ENCODE assay signal across 34 cellular contexts in genomic region chr3:194351080-194351672, GRCh38. TPM values are rescaled to one million over a fixed set of nuclear protein-coding genes. Genes with fewer than 3 reads are reported as not detected.
A peak's percentile ranks its signal among the peaks of the same experiment; 100 is the strongest.
DNase-seq lines count a peak whose midpoint lies in the region; ATAC-seq and TF ChIP-seq lines count a peak whose summit lies in the region.
"Had no signal": no experiment of that assay in that cellular context is flagged by ENCODE, and none has a peak within 500 bp of the region (broad histone marks: within the 10 kb centered on the region; RNA-seq: fewer than 3 reads in every experiment).

A gene with protein sequence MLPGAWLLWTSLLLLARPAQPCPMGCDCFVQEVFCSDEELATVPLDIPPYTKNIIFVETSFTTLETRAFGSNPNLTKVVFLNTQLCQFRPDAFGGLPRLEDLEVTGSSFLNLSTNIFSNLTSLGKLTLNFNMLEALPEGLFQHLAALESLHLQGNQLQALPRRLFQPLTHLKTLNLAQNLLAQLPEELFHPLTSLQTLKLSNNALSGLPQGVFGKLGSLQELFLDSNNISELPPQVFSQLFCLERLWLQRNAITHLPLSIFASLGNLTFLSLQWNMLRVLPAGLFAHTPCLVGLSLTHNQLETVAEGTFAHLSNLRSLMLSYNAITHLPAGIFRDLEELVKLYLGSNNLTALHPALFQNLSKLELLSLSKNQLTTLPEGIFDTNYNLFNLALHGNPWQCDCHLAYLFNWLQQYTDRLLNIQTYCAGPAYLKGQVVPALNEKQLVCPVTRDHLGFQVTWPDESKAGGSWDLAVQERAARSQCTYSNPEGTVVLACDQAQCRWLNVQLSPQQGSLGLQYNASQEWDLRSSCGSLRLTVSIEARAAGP (minus strand): TSS chr3:194351328. CDS start chr3:194342702, 8,626 bp downstream.

- no peak for TF ChIP-seq RAD21 in liver (IDR thresholded peaks at IDR 0.05)

- POLR2A ChIA-PET in WTC11 (lab: Charles Lee): no interaction called here
- POLR2A ChIA-PET in naive thymus-derived CD8-positive, alpha-beta T cell (lab: Charles Lee): no interaction called here

- CTCF ChIA-PET in WTC11 (lab: Charles Lee): interaction anchor here (0.7 to 2.9 kb wide), 8 partner anchors 9 to 163 kb away, joined by 3 to 18 read pairs (median 3); partner anchors contain the start of gene LRRC15

- H3K9me3 Mint-ChIP-seq in WTC11 (no peaks in the 10 kb centered on the region), endothelial cell (ENCODE audit: unreplicated experiment) (no peaks in the 10 kb centered on the region)
- no peaks in the 10 kb centered on the region for H3K9me3 Mint-ChIP-seq in naive thymus-derived CD8-positive, alpha-beta T cell
- H3K9me3 Mint-ChIP-seq: activated naive CD8-positive, alpha-beta T cell treated with anti-CD3 and anti-CD28 coated beads, Interleukin-2, amount 10 ng/mL, durations not matched to agents 7 days and 5 days; activated T-cell treated with anti-CD3 and anti-CD28 coated beads, Interleukin-2, amount 50 U/mL, for 4 hours; CD8-positive, alpha-beta T cell; neural crest cell; stimulated activated naive CD8-positive, alpha-beta T cell treated with anti-CD3 and anti-CD28 coated beads, Interleukin-15, amount 100 ng/mL, for 72 hours had no signal

- H3K27ac ChIP-seq in left ventricle myocardium inferior (replicated peaks) (no peak within 1 kb of the TSS), liver (ENCODE audit: low read depth in 1 of 2, low read length in 2 of 2) (peak within 1 kb of the TSS; percentile 95), WERI-Rb-1 (no peak within 1 kb of the TSS)
- H3K27ac ChIP-seq: heart right ventricle, thoracic aorta, uterus had no signal

- H3K36me3 ChIP-seq in left ventricle myocardium inferior (no peaks in the 10 kb centered on the region), liver (ENCODE audit: control insufficient read depth in 4 of 4, insufficient read depth in 3 of 4, low read depth in 1 of 4, low read length in 3 of 4) (peaks cover 0 to 2% (median 0%) of the 10 kb centered on the region in 4 donors), WERI-Rb-1 (no peaks in the 10 kb centered on the region)
- H3K36me3 ChIP-seq: heart right ventricle, thoracic aorta, uterus had no signal

- ATAC-seq in left cardiac atrium (no peak), WTC11 (no peak)
- no peak for ATAC-seq in naive thymus-derived CD8-positive, alpha-beta T cell
- ATAC-seq: activated CD8-positive, alpha-beta memory T cell treated with anti-CD3 and anti-CD28 coated beads, Interleukin-2, amount 10 ng/mL, durations not matched to agents 7 days and 5 days; CD8-positive, alpha-beta T cell had no signal

- TF ChIP-seq CTCF in left ventricle myocardium inferior (IDR thresholded peaks at IDR 0.05; ENCODE audit: borderline replicate concordance): no peak
- TF ChIP-seq CTCF in WTC11 (IDR thresholded peaks at IDR 0.05): no peak
- TF ChIP-seq CTCF in liver (IDR thresholded peaks at IDR 0.05; ENCODE audit: low read depth, low read length, missing input control): no peak
- TF ChIP-seq CTCF in endothelial cell (IDR thresholded peaks at IDR 0.05; ENCODE audit: unreplicated experiment): no peak
- TF ChIP-seq CTCF in WERI-Rb-1 (IDR thresholded peaks at IDR 0.05; ENCODE audit: low read depth, low read length): no peak

- H3K36me3 Mint-ChIP-seq in WTC11: no peaks in the 10 kb centered on the region
- no peaks in the 10 kb centered on the region for H3K36me3 Mint-ChIP-seq in endothelial cell (ENCODE audit: low read depth, unreplicated experiment)
- H3K36me3 Mint-ChIP-seq in naive thymus-derived CD8-positive, alpha-beta T cell: no peaks in the 10 kb centered on the region
- H3K36me3 Mint-ChIP-seq: activated CD8-positive, alpha-beta memory T cell treated with anti-CD3 and anti-CD28 coated beads, Interleukin-2, amount 10 ng/mL, durations not matched to agents 7 days and 5 days; activated naive CD8-positive, alpha-beta T cell treated with anti-CD3 and anti-CD28 coated beads, Interleukin-2, amount 10 ng/mL, durations not matched to agents 7 days and 5 days; CD8-positive, alpha-beta T cell had no signal

- H3K4me3 Mint-ChIP-seq in WTC11 (no peak within 1 kb of the TSS), endothelial cell (ENCODE audit: unreplicated experiment) (no peak within 1 kb of the TSS)
- peak within 1 kb of the TSS in 4 of 10 donors; percentile 16 to 47 (median 29) for H3K4me3 Mint-ChIP-seq in naive thymus-derived CD8-positive, alpha-beta T cell
- H3K4me3 Mint-ChIP-seq: activated CD8-positive, alpha-beta memory T cell treated with anti-CD3 and anti-CD28 coated beads, Interleukin-2, amount 10 ng/mL, durations not matched to agents 7 days and 5 days; activated naive CD8-positive, alpha-beta T cell treated with anti-CD3 and anti-CD28 coated beads, Interleukin-2, amount 10 ng/mL, durations not matched to agents 7 days and 5 days; activated T-cell treated with anti-CD3 and anti-CD28 coated beads, Interleukin-2, amount 50 U/mL, for 4 hours; CD8-positive, alpha-beta T cell; neural crest cell; stimulated activated naive CD8-positive, alpha-beta T cell treated with anti-CD3 and anti-CD28 coated beads, Interleukin-15, amount 100 ng/mL, for 72 hours had no signal

- 41% methylated on average over 24 of the region's 24 CpGs for WGBS in liver

- intact Hi-C loops in left ventricle myocardium inferior (cut with micrococcal nuclease) (no loop called here), left cardiac atrium (cut with DNase I) (no loop called here)

- no peaks in the 10 kb centered on the region for H3K4me1 ChIP-seq in left ventricle myocardium inferior
- H3K4me1 ChIP-seq in liver (ENCODE audit: control insufficient read depth in 4 of 4, insufficient read depth in 4 of 4, low read length in 3 of 4): peaks cover 0 to 14% (median 5%) of the 10 kb centered on the region in 4 donors
- H3K4me1 ChIP-seq: heart right ventricle, uterus had no signal

- H3K27ac Mint-ChIP-seq in WTC11 (peak within 1 kb of the TSS; percentile 84), endothelial cell (ENCODE audit: unreplicated experiment) (no peak within 1 kb of the TSS)
- peak within 1 kb of the TSS in 3 of 10 donors; percentile 28 to 83 (median 81) for H3K27ac Mint-ChIP-seq in naive thymus-derived CD8-positive, alpha-beta T cell
- H3K27ac Mint-ChIP-seq: activated CD8-positive, alpha-beta memory T cell treated with anti-CD3 and anti-CD28 coated beads, Interleukin-2, amount 10 ng/mL, durations not matched to agents 7 days and 5 days; activated naive CD8-positive, alpha-beta T cell treated with anti-CD3 and anti-CD28 coated beads, Interleukin-2, amount 10 ng/mL, durations not matched to agents 7 days and 5 days; CD8-positive, alpha-beta T cell had no signal

- H3K27me3 ChIP-seq in left ventricle myocardium inferior (ENCODE audit: low read depth): no peaks in the 10 kb centered on the region
- H3K27me3 ChIP-seq in liver (ENCODE audit: control insufficient read depth in 4 of 4, insufficient read depth in 4 of 4, low read length in 3 of 4): no peaks in the 10 kb centered on the region
- no peaks in the 10 kb centered on the region for H3K27me3 ChIP-seq in WERI-Rb-1 (ENCODE audit: insufficient read depth, low read depth, severe bottlenecking)
- H3K27me3 ChIP-seq: uterus had no signal

- H3K4me1 Mint-ChIP-seq in WTC11 (no peaks in the 10 kb centered on the region), endothelial cell (ENCODE audit: unreplicated experiment) (no peaks in the 10 kb centered on the region)
- peaks cover 3 to 6% (median 4%) of the 10 kb centered on the region in 4 donors for H3K4me1 Mint-ChIP-seq in naive thymus-derived CD8-positive, alpha-beta T cell
- H3K4me1 Mint-ChIP-seq: activated CD8-positive, alpha-beta memory T cell treated with anti-CD3 and anti-CD28 coated beads, Interleukin-2, amount 10 ng/mL, durations not matched to agents 7 days and 5 days; neural crest cell had no signal

- H3K9ac ChIP-seq in liver (ENCODE audit: low read depth in 1 of 2, low read length in 2 of 2): peak within 1 kb of the TSS; percentile 86 to 96

- H3K9me3 ChIP-seq in left ventricle myocardium inferior (replicated peaks) (no peaks in the 10 kb centered on the region), liver (ENCODE audit: control insufficient read depth in 4 of 4, low read length in 3 of 4) (no peaks in the 10 kb centered on the region), WERI-Rb-1 (ENCODE audit: severe bottlenecking) (no peaks in the 10 kb centered on the region)
- H3K9me3 ChIP-seq: heart right ventricle, thoracic aorta, uterus had no signal

- H3K4me3 ChIP-seq in left ventricle myocardium inferior (peak within 1 kb of the TSS; percentile 8), liver (ENCODE audit: low read depth in 1 of 3, low read length in 3 of 3) (peak within 1 kb of the TSS; percentile 83 to 89 (median 84)), WERI-Rb-1 (ENCODE audit: low read depth, low read length) (no peak within 1 kb of the TSS)
- H3K4me3 ChIP-seq: heart right ventricle, smooth muscle cell, thoracic aorta, uterus had no signal

- DNase-seq in left ventricle myocardium inferior (no peak), left cardiac atrium (no peak), WTC11 (ENCODE audit: low spot score) (no peak), endothelial cell (ENCODE audit: low spot score) (no peak), WERI-Rb-1 (no peak)
- no peak for DNase-seq in stimulated activated CD4-positive, alpha-beta T cell treated with anti-CD3 and anti-CD28 coated beads, Interleukin-4, amount 100 ng/mL, for 1 hour
- DNase-seq in naive thymus-derived CD8-positive, alpha-beta T cell: no peak
- DNase-seq: activated CD4-positive, alpha-beta T cell treated with anti-CD3 and anti-CD28 coated beads, Interleukin-2, amount 50 U/mL, for 1 hour; activated CD4-positive, CD25-positive, alpha-beta regulatory T cell; activated CD8-positive, alpha-beta memory T cell treated with anti-CD3 and anti-CD28 coated beads, Interleukin-2, amount 10 ng/mL, durations not matched to agents 7 days and 5 days; activated gamma-delta T cell; activated naive CD8-positive, alpha-beta T cell treated with anti-CD3 and anti-CD28 coated beads, Interleukin-2, amount 10 ng/mL, durations not matched to agents 7 days and 5 days; activated T-cell treated with anti-CD3 and anti-CD28 coated beads, Interleukin-2, amount 50 U/mL, for 4 hours; CD8-positive, alpha-beta T cell; cerebellar nuclear complex; foreskin melanocyte; GOT3; heart right ventricle; kidney glomerular epithelial cell; MV-4-11; SIG-M5; stimulated activated CD4-positive, alpha-beta T cell treated with anti-CD3 and anti-CD28 coated beads, Interleukin-2, amount 100 ng/mL, for 24 hours; stimulated activated CD8-positive, alpha-beta memory T cell treated with anti-CD3 and anti-CD28 coated beads, Interleukin-4, amount 100 ng/mL, for 48 hours; stimulated activated naive CD8-positive, alpha-beta T cell treated with anti-CD3 and anti-CD28 coated beads, Interleukin-15, amount 100 ng/mL, for 72 hours; SW 1271; uterus had no signal

- H3K27me3 Mint-ChIP-seq in WTC11 (ENCODE audit: low read depth) (no peaks in the 10 kb centered on the region), endothelial cell (ENCODE audit: unreplicated experiment) (peaks cover 2% of the 10 kb centered on the region)
- H3K27me3 Mint-ChIP-seq in naive thymus-derived CD8-positive, alpha-beta T cell: peaks cover 0 to 3% (median 0%) of the 10 kb centered on the region in 5 donors
- H3K27me3 Mint-ChIP-seq: activated naive CD8-positive, alpha-beta T cell treated with anti-CD3 and anti-CD28 coated beads, Interleukin-2, amount 10 ng/mL, durations not matched to agents 7 days and 5 days had no signal

RNA-seq across cellular contexts. Expression of the gene that starts here (rescaled TPM):
- 2.4 TPM for total RNA-seq in left ventricle myocardium inferior
- total RNA-seq in left cardiac atrium: not detected
- total RNA-seq in WTC11 (2021): 0.09 to 0.14 TPM in 2 of 3 replicates, not detected in the other
- 10 to 100 TPM; 20.4 to 87.9 TPM for total RNA-seq in liver
- 100 to 1,000 TPM; 169 to 196 TPM for polyA plus RNA-seq in liver
- total RNA-seq in endothelial cell (ENCODE audit: unreplicated experiment): not detected
- not detected for total RNA-seq in naive thymus-derived CD8-positive, alpha-beta T cell
- not detected for polyA plus RNA-seq in naive thymus-derived CD8-positive, alpha-beta T cell
- total RNA-seq: activated CD8-positive, alpha-beta memory T cell treated with anti-CD3 and anti-CD28 coated beads, Interleukin-2, amount 10 ng/mL, durations not matched to agents 7 days and 5 days; activated naive CD8-positive, alpha-beta T cell treated with anti-CD3 and anti-CD28 coated beads, Interleukin-2, amount 10 ng/mL, durations not matched to agents 7 days and 5 days; CD8-positive, alpha-beta T cell; Daoy; dermis microvascular lymphatic vessel endothelial cell; LHCN-M2; mammary epithelial cell; neural crest cell; thoracic aorta had no signal
- polyA plus RNA-seq: mammary epithelial cell, smooth muscle cell had no signal

Comparison
In these comparisons a context has a peak if more than half of its experiments do, and no peak if none do; other contexts are left out.
1. RNA of the gene that starts here (polyA plus RNA-seq): 169 to 196 TPM in liver; not detected in naive thymus-derived CD8-positive, alpha-beta T cell; every median in the first group is over 100 times any median in the second.
2. H3K27ac ChIP-seq: peak in liver (2 of 2); none in left ventricle myocardium inferior (single experiment) and WERI-Rb-1 (single experiment).